In genomic region chr4:128461300-128462103, GRCh38 we compare ENCODE assay signal across 8 cellular contexts.
A peak's percentile ranks its signal among the peaks of the same experiment; 100 is the strongest.
DNase-seq lines count a peak whose midpoint lies in the region; ATAC-seq and TF ChIP-seq lines count a peak whose summit lies in the region.

No MANE protein-coding gene starts in this region.

- DNase-seq in HuH-7 (ENCODE audit: low spot score) (peak; percentile 1), dermis microvascular lymphatic vessel endothelial cell (ENCODE audit: low read depth in 2 of 2) (peak; percentile 50 to 91), renal cortical epithelial cell (ENCODE audit: low read depth) (peak; percentile 91), GM13976 (ENCODE audit: low spot score) (no peak), activated T-cell treated with anti-CD3 and anti-CD28 coated beads for 4 hours (no peak), mesothelial cell of epicardium (ENCODE audit: low spot score in 2 of 2, unreplicated experiment in 2 of 2) (no peak)

- no peak overlapping the region for H3K4me3 Mint-ChIP-seq in mesothelial cell of epicardium

- H3K27ac Mint-ChIP-seq in mesothelial cell of epicardium = no peak overlapping the region

- peaks cover 4% of the 10 kb centered on the region for H3K27me3 Mint-ChIP-seq in mesothelial cell of epicardium (ENCODE audit: low read depth)

- in situ Hi-C loops in GM13976 (cut with MboI; ENCODE audit: low sequenced_read_pairs, unreplicated experiment) = loop anchor here (25.0 kb wide), 1 partner anchor 274 kb away; no protein-coding TSS in a partner anchor

- no peaks in the 10 kb centered on the region for H3K36me3 Mint-ChIP-seq in mesothelial cell of epicardium

- no peaks in the 10 kb centered on the region for H3K9me3 Mint-ChIP-seq in mesothelial cell of epicardium

- TF ChIP-seq CTCF in GM13976 (IDR thresholded peaks at IDR 0.05; ENCODE audit: borderline replicate concordance, control extremely low read depth, extremely low read depth, insufficient read depth, missing control alignments) (no peak), mesothelial cell of epicardium (IDR thresholded peaks at IDR 0.05; ENCODE audit: unreplicated experiment) (no peak)

- peaks cover 3% of the 10 kb centered on the region for H3K4me1 Mint-ChIP-seq in mesothelial cell of epicardium

- ATAC-seq in GM19025 (IDR thresholded peaks at IDR 0.05; ENCODE audit: low read depth, unreplicated experiment) (peak; percentile 54), HG03039 (IDR thresholded peaks at IDR 0.05; ENCODE audit: unreplicated experiment) (no peak)

Comparison
In these comparisons a context has a peak if more than half of its experiments do, and no peak if none do; other contexts are left out.
1. DNase-seq: peak in HuH-7 (single experiment), dermis microvascular lymphatic vessel endothelial cell (2 of 2) and renal cortical epithelial cell (single experiment); none in GM13976 (single experiment), activated T-cell treated with anti-CD3 and anti-CD28 coated beads for 4 hours (single experiment) and mesothelial cell of epicardium (0 of 2).